ENCODE assay signal across 15 cellular contexts in genomic region chr11:102305352-102306047, GRCh38. TPM values are rescaled to one million over a fixed set of nuclear protein-coding genes. Genes with fewer than 3 reads are reported as not detected.
DNase-seq lines count a peak whose midpoint lies in the region; ATAC-seq, FAIRE-seq and TF ChIP-seq lines count a peak whose summit lies in the region.
"Had no signal": no experiment of that assay in that cellular context is flagged by ENCODE, and none has a peak within 500 bp of the region (broad histone marks: within the 10 kb centered on the region; RNA-seq: fewer than 3 reads in every experiment).

No MANE protein-coding gene starts in this region.

- no peaks in the 10 kb centered on the region for H4K20me1 ChIP-seq in OCI-LY7 (ENCODE audit: insufficient read depth, low read length)
- H4K20me1 ChIP-seq in neural progenitor cell (ENCODE audit: low read depth) = no peaks in the 10 kb centered on the region

- H3K27me3 ChIP-seq in CD4-positive, alpha-beta T cell (ENCODE audit: control insufficient read depth, insufficient read depth, low read length) = no peaks in the 10 kb centered on the region
- H3K27me3 ChIP-seq in neural progenitor cell (no peaks in the 10 kb centered on the region), A673 (replicated peaks; ENCODE audit: insufficient read depth, low read depth, low read length, poor library complexity) (no peaks in the 10 kb centered on the region), WERI-Rb-1 (ENCODE audit: insufficient read depth, low read depth, severe bottlenecking) (no peaks in the 10 kb centered on the region)
- H3K27me3 ChIP-seq: neutrophil had no signal

- H3K4me2 ChIP-seq in OCI-LY7 (ENCODE audit: low read length) (peak overlapping the region; percentile 68), neural progenitor cell (no peak overlapping the region)

- H3K36me3 Mint-ChIP-seq in CD4-positive, alpha-beta T cell (ENCODE audit: low read depth) = peaks cover 23% of the 10 kb centered on the region
- H3K36me3 Mint-ChIP-seq in MCF 10A (ENCODE audit: insufficient read depth, unreplicated experiment) = peaks cover 4% of the 10 kb centered on the region
- H3K36me3 Mint-ChIP-seq in neural progenitor cell = peaks cover 2% of the 10 kb centered on the region
- H3K36me3 Mint-ChIP-seq: CD14-positive monocyte had no signal

- FAIRE-seq in GM12891 (lab: Jason Lieb, UNC) = no peak
- FAIRE-seq: colon had no signal

- H3K4me1 ChIP-seq in OCI-LY7 (ENCODE audit: insufficient read depth, low read length, poor library complexity, severe bottlenecking) (peaks cover 40% of the 10 kb centered on the region), neural progenitor cell (no peaks in the 10 kb centered on the region), A673 (ENCODE audit: insufficient read depth, low read length, poor library complexity, severe bottlenecking) (peaks cover 16% of the 10 kb centered on the region)

- peaks cover 4% of the 10 kb centered on the region; the same call in 1 of the 2 replicates for H3K36me3 ChIP-seq in OCI-LY7 (ENCODE audit: insufficient read depth, low read length)
- no peaks in the 10 kb centered on the region for H3K36me3 ChIP-seq in neural progenitor cell
- H3K36me3 ChIP-seq in A673 (ENCODE audit: insufficient read depth, low read length, poor library complexity, severe bottlenecking) = no peaks in the 10 kb centered on the region
- H3K36me3 ChIP-seq in WERI-Rb-1 = no peaks in the 10 kb centered on the region
- H3K36me3 ChIP-seq: neutrophil had no signal

- CTCF ChIA-PET in CD4-positive, alpha-beta T cell (lab: Charles Lee) = interaction anchor here (1.1 to 2.5 kb wide), 6 partner anchors 10 to 41 kb away, joined by 5 to 53 read pairs (median 19); partner anchors contain the start of gene BIRC2
- CTCF ChIA-PET in OCI-LY7 (lab: Charles Lee; ENCODE audit: unreplicated experiment) = interaction anchor here (1.8 kb wide), 1 partner anchor 11 kb away, joined by 10 read pairs; no protein-coding TSS in a partner anchor
- CTCF ChIA-PET in MCF 10A (lab: Yijun Ruan, JAX) = interaction anchor here (0.6 to 3.0 kb wide), 17 partner anchors 9 to 444 kb away, joined by 3 to 45 read pairs (median 4); partner anchors contain the start of gene BIRC3
- CTCF ChIA-PET in A673 (lab: Charles Lee) = no interaction called here

- intact Hi-C loops in CD4-positive, alpha-beta T cell (cut with DNase I, micrococcal nuclease) = loop anchor here in 1 of 2 experiments (1.0 to 5.0 kb wide), 3 partner anchors 12 to 57 kb away; partner anchors contain the start of genes BIRC2 and BIRC3
- intact Hi-C loops in OCI-LY7 (cut with micrococcal nuclease; ENCODE audit: unreplicated experiment) = no loop called here
- intact Hi-C loops in MCF 10A (cut with micrococcal nuclease) = loop anchor here (1.0 to 5.0 kb wide), 3 partner anchors 11 to 42 kb away; partner anchors contain the start of genes BIRC2 and BIRC3
- intact Hi-C loops in A673 (cut with micrococcal nuclease; ENCODE audit: unreplicated experiment) = no loop called here

- H3K27ac ChIP-seq in CD4-positive, alpha-beta T cell (ENCODE audit: low read depth, low read length) = peak overlapping the region; percentile 80
- H3K27ac ChIP-seq in OCI-LY7 (ENCODE audit: low read depth, low read length, poor library complexity, severe bottlenecking) (peak overlapping the region; percentile 82), neural progenitor cell (no peak overlapping the region), A673 (ENCODE audit: low read depth, low read length, poor library complexity, severe bottlenecking) (no peak overlapping the region), WERI-Rb-1 (no peak overlapping the region)
- H3K27ac ChIP-seq: neutrophil had no signal

- peaks cover 74% of the 10 kb centered on the region for H3K4me1 Mint-ChIP-seq in CD4-positive, alpha-beta T cell (ENCODE audit: low read depth)
- peaks cover 56% of the 10 kb centered on the region for H3K4me1 Mint-ChIP-seq in MCF 10A (ENCODE audit: insufficient read depth, unreplicated experiment)
- H3K4me1 Mint-ChIP-seq in neural progenitor cell = peaks cover 2% of the 10 kb centered on the region

- peak overlapping the region; percentile 92 for H2AFZ ChIP-seq in OCI-LY7 (ENCODE audit: low read length)
- H2AFZ ChIP-seq in neural progenitor cell (replicated peaks) = peak overlapping the region; percentile 17

- DNase-seq in CD4-positive, alpha-beta T cell = no peak
- no peak for DNase-seq in OCI-LY7 (ENCODE audit: low spot score)
- DNase-seq in MCF 10A (ENCODE audit: unreplicated experiment) = no peak
- DNase-seq in neural progenitor cell (ENCODE audit: low spot score) = no peak
- no peak for DNase-seq in GM12891 (ENCODE audit: insufficient read length, low spot score)
- no peak for DNase-seq in A673 (ENCODE audit: low spot score)
- DNase-seq in NCI-H2107 (lab: John Stamatoyannopoulos, UW) = no peak
- no peak for DNase-seq in WERI-Rb-1
- DNase-seq: activated effector memory CD4-positive, alpha-beta T cell treated with Interleukin-2 at 50 U/mL for 16 hours; islet precursor cell; Kasumi-1; NCI-H2171 had no signal

- peaks cover 9% of the 10 kb centered on the region for H3K9me3 ChIP-seq in CD4-positive, alpha-beta T cell (ENCODE audit: control insufficient read depth, low read length)
- H3K9me3 ChIP-seq in OCI-LY7 (ENCODE audit: low read length) (peaks cover 22% of the 10 kb centered on the region), neural progenitor cell (ENCODE audit: low read depth) (no peaks in the 10 kb centered on the region), A673 (ENCODE audit: low read depth, low read length, poor library complexity, severe bottlenecking) (no peaks in the 10 kb centered on the region), WERI-Rb-1 (ENCODE audit: severe bottlenecking) (no peaks in the 10 kb centered on the region)
- H3K9me3 ChIP-seq: neutrophil had no signal

- H3K4me3 ChIP-seq in OCI-LY7 (ENCODE audit: low read depth, low read length, poor library complexity, severe bottlenecking) = no peak overlapping the region
- H3K4me3 ChIP-seq in neural progenitor cell = no peak overlapping the region
- no peak overlapping the region for H3K4me3 ChIP-seq in A673 (ENCODE audit: low read depth, low read length, poor library complexity, severe bottlenecking)
- no peak overlapping the region for H3K4me3 ChIP-seq in WERI-Rb-1 (ENCODE audit: low read depth, low read length)

- peak overlapping the region; percentile 69 for H3K4me3 Mint-ChIP-seq in CD4-positive, alpha-beta T cell
- H3K4me3 Mint-ChIP-seq in MCF 10A (ENCODE audit: unreplicated experiment) (peak overlapping the region; percentile 50), neural progenitor cell (no peak overlapping the region)
- H3K4me3 Mint-ChIP-seq: CD14-positive monocyte had no signal

- H3K9me2 ChIP-seq in OCI-LY7 (ENCODE audit: insufficient read depth, low read length) = no peaks in the 10 kb centered on the region

- no peak for TF ChIP-seq CTCF in CD4-positive, alpha-beta T cell (IDR thresholded peaks at IDR 0.05)
- TF ChIP-seq CTCF in OCI-LY7 (conservative IDR thresholded peaks at IDR 0.05; ENCODE audit: low read length) = no peak
- no peak for TF ChIP-seq CTCF in MCF 10A (IDR thresholded peaks at IDR 0.05; ENCODE audit: unreplicated experiment)
- no peak for TF ChIP-seq CTCF in neural progenitor cell (IDR thresholded peaks at IDR 0.05)
- TF ChIP-seq CTCF in A673 (conservative IDR thresholded peaks at IDR 0.05; ENCODE audit: low read depth, low read length) = no peak
- TF ChIP-seq CTCF in WERI-Rb-1 (IDR thresholded peaks at IDR 0.05; ENCODE audit: low read depth, low read length) = no peak

- no peak overlapping the region for H3K9ac ChIP-seq in neural progenitor cell

- H3K79me2 ChIP-seq in OCI-LY7 (ENCODE audit: insufficient read depth, low read depth, low read length) = no peaks in the 10 kb centered on the region
- H3K79me2 ChIP-seq in neural progenitor cell (ENCODE audit: low read depth) = no peaks in the 10 kb centered on the region

- no peaks in the 10 kb centered on the region for H3K27me3 Mint-ChIP-seq in CD4-positive, alpha-beta T cell
- H3K27me3 Mint-ChIP-seq in MCF 10A (ENCODE audit: insufficient read depth, unreplicated experiment) (no peaks in the 10 kb centered on the region), neural progenitor cell (ENCODE audit: insufficient read depth, low read depth) (no peaks in the 10 kb centered on the region)

- POLR2A ChIA-PET in CD4-positive, alpha-beta T cell (lab: Charles Lee) = interaction anchor here (0.7 to 4.2 kb wide), 9 partner anchors 9 to 148 kb away, joined by 3 to 94 read pairs (median 4); partner anchors contain the start of gene BIRC3
- POLR2A ChIA-PET in OCI-LY7 (lab: Charles Lee) = interaction anchor here (0.6 to 5.0 kb wide), 4 partner anchors 12 to 144 kb away, joined by 3 to 76 read pairs (median 31); partner anchors contain the start of gene BIRC3
- POLR2A ChIA-PET in MCF 10A (lab: Yijun Ruan, JAX) = interaction anchor here (0.6 to 6.9 kb wide), 33 partner anchors 11 to 787 kb away, joined by 3 to 274 read pairs (median 4); partner anchors contain the start of genes BIRC3, DCUN1D5, MMP7 and YAP1
- POLR2A ChIA-PET in A673 (lab: Charles Lee; ENCODE audit: low non-redundant PET) = interaction anchor here (0.7 kb wide), 1 partner anchor 1124 kb away, joined by 3 read pairs; no protein-coding TSS in a partner anchor

- BruUV-seq in OCI-LY7 (replicated peaks; lab: Mats Ljungman, UMichigan) (no TSS peak), MCF 10A (replicated peaks; lab: Mats Ljungman, UMichigan) (TSS peak; percentile 89), A673 (replicated peaks; lab: Mats Ljungman, UMichigan) (no TSS peak)

- no peaks in the 10 kb centered on the region for H3F3A ChIP-seq in neural progenitor cell (ENCODE audit: low read depth)

- ATAC-seq in CD4-positive, alpha-beta T cell (ENCODE audit: poor library complexity) = no peak

- peak overlapping the region; percentile 98 for H3K27ac Mint-ChIP-seq in CD4-positive, alpha-beta T cell
- H3K27ac Mint-ChIP-seq in MCF 10A (ENCODE audit: low read depth, unreplicated experiment) = peak overlapping the region; percentile 99
- H3K27ac Mint-ChIP-seq in neural progenitor cell = peak overlapping the region; percentile 48

- H3K9me3 Mint-ChIP-seq in CD4-positive, alpha-beta T cell = peaks cover 12% of the 10 kb centered on the region
- H3K9me3 Mint-ChIP-seq in MCF 10A (ENCODE audit: unreplicated experiment) (peaks cover 10% of the 10 kb centered on the region), neural progenitor cell (peaks cover 10% of the 10 kb centered on the region)

- no peak for TF ChIP-seq POLR2A in GM12891 (IDR thresholded peaks at IDR 0.05; ENCODE audit: low read depth, low read length)

RNA-seq across cellular contexts. Expression of gene BIRC3, which starts 11.8 kb away (rescaled TPM):
- 100 to 1,000 TPM; 115 to 124 TPM for total RNA-seq in CD4-positive, alpha-beta T cell
- total RNA-seq in OCI-LY7 (2014; rRNA removed; shearing (Covaris generic)) = 23.0 and 27.2 TPM in 2 replicates
- 66.9 and 69.2 TPM in 2 replicates for total RNA-seq in OCI-LY7 (2022)
- 91.6 and 124 TPM in 2 replicates for total RNA-seq in MCF 10A (2022)
- total RNA-seq in neural progenitor cell (ENCODE audit: low replicate concordance) = 0.09 TPM in 1 of 2 replicates, not detected in the other
- polyA plus RNA-seq in GM12891 (2012; ENCODE audit: low read depth, missing spikeins) = 42.0 TPM
- 2.5 and 2.8 TPM in 2 replicates for total RNA-seq in A673 (2021)

RNA-seq across cellular contexts. Expression of gene BIRC2, which starts 41.5 kb away (rescaled TPM):
- total RNA-seq in CD4-positive, alpha-beta T cell = 100 to 1,000 TPM; 107 to 109 TPM
- total RNA-seq in OCI-LY7 (2014; rRNA removed; shearing (Covaris generic)) = 32.6 and 38.0 TPM in 2 replicates
- total RNA-seq in OCI-LY7 (2022) = 36.1 and 40.7 TPM in 2 replicates
- total RNA-seq in MCF 10A (2022) = 46.2 and 50.0 TPM in 2 replicates
- 52.5 and 78.1 TPM in 2 replicates for total RNA-seq in neural progenitor cell (ENCODE audit: low replicate concordance)
- 19.6 TPM for polyA plus RNA-seq in GM12891 (2012; ENCODE audit: low read depth, missing spikeins)
- total RNA-seq in A673 (2021) = 32.0 and 36.3 TPM in 2 replicates

Comparison
In these comparisons a context has a peak if more than half of its experiments do, and no peak if none do; other contexts are left out.
1. H3K27ac ChIP-seq: peak in CD4-positive, alpha-beta T cell (single experiment) and OCI-LY7 (single experiment); none in neural progenitor cell (single experiment), A673 (single experiment) and WERI-Rb-1 (single experiment).
2. H3K27ac Mint-ChIP-seq: peak in every context shown above with its lines; median percentile 99 in MCF 10A; 98 in CD4-positive, alpha-beta T cell; 48 in neural progenitor cell.